In the genomic region with DNA sequence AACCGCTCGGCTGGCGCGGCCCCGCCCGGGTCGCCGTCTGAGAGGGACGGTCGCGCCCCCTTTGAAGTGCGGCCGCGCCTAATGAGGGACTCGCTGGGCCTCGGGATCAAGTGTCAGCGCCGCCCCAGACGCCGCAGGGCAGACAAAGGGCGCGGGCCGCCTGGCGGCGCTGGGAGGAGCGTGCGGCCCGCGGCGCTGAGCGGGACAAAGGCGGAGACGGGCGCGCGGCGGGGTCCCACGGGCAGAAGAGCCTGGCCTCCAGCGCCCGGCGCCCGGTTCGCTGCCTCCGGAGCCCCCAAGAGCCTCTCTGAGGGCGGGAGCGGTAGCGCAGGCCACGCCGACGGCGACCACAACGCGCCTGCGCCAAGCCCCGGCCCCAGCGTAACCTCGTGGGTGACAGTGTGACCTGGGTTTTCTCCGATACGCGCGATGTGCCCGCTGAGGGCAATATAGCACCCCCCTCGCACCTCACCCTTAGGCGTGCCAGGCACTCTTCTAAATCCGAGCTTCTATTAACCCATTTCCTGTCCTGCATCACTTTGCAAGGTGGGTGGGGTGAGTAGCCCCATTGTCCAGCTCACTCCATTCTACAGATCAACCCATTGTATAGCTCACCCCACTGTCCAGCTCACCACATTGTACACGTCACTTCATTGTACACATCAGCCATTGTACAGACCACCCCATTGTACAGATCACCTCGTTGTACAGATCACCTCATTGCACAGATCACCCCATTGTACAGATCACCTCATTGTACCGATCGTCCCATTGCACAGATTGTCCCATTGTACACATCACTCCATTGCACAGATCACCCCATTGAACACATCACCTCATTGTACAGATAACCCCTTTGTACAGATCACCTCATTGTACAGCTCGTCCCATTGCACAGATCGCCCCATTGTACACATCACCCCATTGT, we compare ENCODE assay signal across 1 cellular context.
TF ChIP-seq lines count a peak whose summit lies in the region.

No MANE protein-coding gene starts in this region.

TF ChIP-seq in IMR-90, 13 proteins besides CTCF, POLR2A, EP300 and RAD21 (continued from another document):
- no peak for TF ChIP-seq CEBPB (IDR thresholded peaks at IDR 0.05; ENCODE audit: low read depth, low read length)
